2 cellular contexts compared by ENCODE assay signal in the genomic region with DNA sequence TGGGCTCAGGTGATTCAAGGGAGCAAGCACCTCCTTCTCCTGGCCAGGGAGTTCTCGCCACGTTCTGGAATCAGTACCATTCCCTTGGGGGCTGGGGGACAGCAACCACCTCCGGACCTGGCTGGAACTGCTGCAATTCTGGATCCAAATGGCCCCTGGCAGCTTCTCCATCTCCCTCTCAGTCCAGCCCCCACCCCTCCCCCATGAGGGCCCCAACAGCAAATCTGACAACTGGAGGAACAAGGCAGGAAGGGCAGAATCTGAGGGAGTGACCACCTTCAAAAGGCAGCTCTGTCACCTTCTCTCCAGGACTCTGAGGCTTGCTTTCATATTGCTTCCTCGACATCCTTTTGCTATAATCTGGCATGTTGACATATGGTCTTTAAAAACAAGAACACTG. TPM values are rescaled to one million over a fixed set of nuclear protein-coding genes. Genes with fewer than 3 reads are reported as not detected.
"Had no signal": no experiment of that assay in that cellular context is flagged by ENCODE, and none has a peak within 500 bp of the region (broad histone marks: within the 10 kb centered on the region; RNA-seq: fewer than 3 reads in every experiment).

No MANE protein-coding gene starts in this region.

RNA-seq across cellular contexts. Expression of a gene that starts 25.9 kb away (rescaled TPM):
- total RNA-seq: hepatocyte, lower lobe of right lung had no signal
